Comparison of ENCODE assay signal across 17 cellular contexts in the genomic region with DNA sequence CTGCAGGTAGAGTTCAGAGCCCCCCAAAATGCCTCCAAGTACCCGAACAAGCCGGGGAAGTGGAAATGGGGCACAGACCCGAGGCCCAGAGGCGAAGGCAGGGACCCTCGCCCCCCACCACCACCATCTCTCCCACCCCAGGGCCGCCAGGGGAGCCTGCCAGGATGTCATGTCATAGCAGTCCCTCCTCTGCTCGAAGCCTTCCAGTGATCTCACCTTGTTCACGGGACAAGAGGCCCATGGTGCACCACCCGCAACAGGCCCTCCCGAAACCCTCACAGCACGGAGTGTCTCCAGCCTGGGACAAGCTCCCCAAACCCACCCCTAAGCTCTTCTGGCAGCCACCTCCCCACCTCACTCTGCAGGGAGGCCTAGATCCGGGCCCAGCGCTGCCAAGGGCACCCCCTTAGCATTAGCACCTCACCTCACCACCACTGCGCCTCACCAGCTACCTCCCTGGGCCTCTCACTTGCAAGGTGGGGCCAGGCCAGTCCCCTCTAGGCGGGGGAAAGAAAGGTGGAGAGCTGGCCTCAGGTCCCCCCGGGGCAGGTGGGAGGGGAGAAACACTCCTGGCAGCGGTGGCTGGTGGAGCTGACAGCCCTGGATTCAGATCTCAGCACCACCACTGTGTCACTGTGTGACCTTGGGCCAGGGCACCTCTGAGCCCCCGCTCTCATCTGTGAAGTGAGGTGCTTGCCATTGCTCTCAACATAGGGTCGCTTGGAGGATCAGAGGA.
"Had no signal": no experiment of that assay in that cellular context is flagged by ENCODE, and none has a peak within 500 bp of the region (broad histone marks: within the 10 kb centered on the region; RNA-seq: fewer than 3 reads in every experiment).

No MANE protein-coding gene starts in this region.

- H3K9me3 ChIP-seq: SK-N-SH had no signal

- DNase-seq: KBM-7, MV-4-11, NCI-H1048, NCI-H1105, NCI-H1417, NCI-H1436 treated with DMSO at 0.1 percent for 48 hours, NCI-H1694, NCI-H187 treated with DMSO at 0.1 percent for 48 hours, NCI-H2029 treated with DMSO at 0.1 percent for 48 hours, NCI-H2227 treated with DMSO at 0.1 percent for 48 hours, NCI-H510A, NCI-H524 treated with DMSO at 0.1 percent for 48 hours, NCI-H69, NCI-H774, RPMI8226, SHP77, SK-N-SH had no signal
